In the genomic region with DNA sequence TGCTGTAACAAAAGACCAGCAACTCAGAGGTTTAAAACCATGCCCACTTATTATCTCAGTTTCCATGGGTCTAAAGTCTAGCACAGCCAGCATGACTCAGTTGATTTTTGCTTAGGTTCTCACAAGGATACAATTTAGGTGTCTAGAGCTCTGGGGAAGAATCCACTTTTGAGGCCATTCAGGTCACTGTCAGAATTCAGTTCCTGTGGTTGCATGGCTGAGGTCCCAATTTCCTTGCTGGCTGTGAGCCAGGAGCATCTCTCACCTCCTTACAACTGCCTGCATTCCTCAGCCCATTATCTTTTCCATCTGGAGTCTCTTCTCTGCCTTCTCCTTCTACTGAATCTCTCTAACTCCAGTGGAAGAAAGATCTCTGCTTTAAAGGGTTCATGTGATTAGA, we compare ENCODE assay signal across 16 cellular contexts.
A peak's percentile ranks its signal among the peaks of the same experiment; 100 is the strongest.
DNase-seq lines count a peak whose midpoint lies in the region; ATAC-seq and TF ChIP-seq lines count a peak whose summit lies in the region.
"Had no signal": no experiment of that assay in that cellular context is flagged by ENCODE, and none has a peak within 500 bp of the region (broad histone marks: within the 10 kb centered on the region; RNA-seq: fewer than 3 reads in every experiment).

No MANE protein-coding gene starts in this region.

- H3K4me3 ChIP-seq in AG10803 (ENCODE audit: low read length) (no peak overlapping the region), epithelial cell of esophagus (ENCODE audit: low read length) (no peak overlapping the region)
- H3K4me3 ChIP-seq: SK-N-MC had no signal

- in situ Hi-C loops in G401 (cut with HindIII; ENCODE audit: low sequenced_read_pairs), result no loop called here

- DNase-seq in AG10803 (ENCODE audit: low read depth), result peak; percentile 39
- peak; percentile 71 for DNase-seq in G401 (ENCODE audit: low spot score)
- DNase-seq in RPMI7951 (ENCODE audit: low read depth), result peak; percentile 90
- DNase-seq in epithelial cell of esophagus (ENCODE audit: low read depth), result peak; percentile 18
- no peak for DNase-seq in hepatic stellate cell (ENCODE audit: low spot score)
- no peak for DNase-seq in activated T-cell treated with anti-CD3 and anti-CD28 coated beads, Interleukin-2, amount 50 U/mL, for 1 hour
- DNase-seq: CD4-positive, alpha-beta memory T cell; HFFc6; Karpas-422; NCI-H1417; NCI-H1930; NCI-H526; NK-92 treated with Interleukin-12 subunit alpha and Interleukin-12 subunit beta, amount 100 ng/mL, for 24 hours; OCI-M1 had no signal

- no peak for ATAC-seq in HG02885 (IDR thresholded peaks at IDR 0.05; ENCODE audit: poor library complexity, unreplicated experiment)

- TF ChIP-seq CTCF in AG10803 (conservative IDR thresholded peaks at IDR 0.05; ENCODE audit: low read length) (no peak), epithelial cell of esophagus (IDR thresholded peaks at IDR 0.05; ENCODE audit: insufficient read depth, low read depth, low read length, missing control alignments) (no peak)

Comparison
In these comparisons a context has a peak if more than half of its experiments do, and no peak if none do; other contexts are left out.
1. DNase-seq: peak in AG10803 (single experiment), G401 (single experiment), RPMI7951 (single experiment) and epithelial cell of esophagus (single experiment); none in hepatic stellate cell (single experiment) and activated T-cell treated with anti-CD3 and anti-CD28 coated beads, Interleukin-2, amount 50 U/mL, for 1 hour (single experiment).